1 cellular context compared by ENCODE assay signal in genomic region chr2:20449501-20450200, GRCh38.
TF ChIP-seq lines count a peak whose summit lies in the region.

No MANE protein-coding gene starts in this region.

TF ChIP-seq in HepG2, 621 proteins besides CTCF, POLR2A, EP300 and RAD21 (continues in another document):
- TF ChIP-seq ZNF737 (CRISPR knock-in tag; IDR thresholded peaks at IDR 0.05; ENCODE audit: borderline replicate concordance) (no peak), RXRB (CRISPR knock-in tag; IDR thresholded peaks at IDR 0.05; ENCODE audit: borderline replicate concordance) (peak; percentile 29; the same call in 1 of the 2 replicates), PAF1 (CRISPR knock-in tag; IDR thresholded peaks at IDR 0.05) (peak; percentile 91), MAZ (IDR thresholded peaks at IDR 0.05; ENCODE audit: borderline replicate concordance, low read depth, low read length) (peak; percentile 43; the same call in 1 of the 2 replicates), MAZ (CRISPR knock-in tag; IDR thresholded peaks at IDR 0.05; ENCODE audit: low read depth) (no peak), GABPB1 (CRISPR knock-in tag; IDR thresholded peaks at IDR 0.05) (no peak), ZNF101 (CRISPR knock-in tag; IDR thresholded peaks at IDR 0.05; ENCODE audit: borderline replicate concordance, low read depth) (no peak), GATAD2A (CRISPR knock-in tag; IDR thresholded peaks at IDR 0.05) (0 out of 2 replicates have a peak, but pooled peaks have one; percentile 10), YY1 (IDR thresholded peaks at IDR 0.05; ENCODE audit: insufficient read depth, insufficient replicate concordance, low read depth, low read length) (peak; percentile 12), TEAD3 (CRISPR knock-in tag; optimal IDR thresholded peaks at IDR 0.05; ENCODE audit: borderline replicate concordance) (peak; percentile 71), SAP130 (CRISPR knock-in tag; IDR thresholded peaks at IDR 0.05; ENCODE audit: low read depth) (peak; percentile 65), HNRNPH1 (optimal IDR thresholded peaks at IDR 0.05; ENCODE audit: low read depth, low read length) (no peak), SATB2 (CRISPR knock-in tag; IDR thresholded peaks at IDR 0.05) (peak; percentile 1; the same call in 1 of the 2 replicates), POLR2G (IDR thresholded peaks at IDR 0.05; ENCODE audit: low read depth, low read length) (peak; percentile 73), BCL6 (CRISPR knock-in tag; IDR thresholded peaks at IDR 0.05) (peak; percentile 69), ESRRA (CRISPR knock-in tag; IDR thresholded peaks at IDR 0.05; ENCODE audit: low read depth) (no peak), AGO2 (optimal IDR thresholded peaks at IDR 0.05; ENCODE audit: low read depth, low read length) (peak; percentile 82), ZC3H13 (CRISPR knock-in tag; IDR thresholded peaks at IDR 0.05) (peak; percentile 99), SMAD3 (CRISPR knock-in tag; IDR thresholded peaks at IDR 0.05) (peak; percentile 28; the same call in 1 of the 2 replicates), RBM22 (optimal IDR thresholded peaks at IDR 0.05; ENCODE audit: low read length) (peak; percentile 98), RARA (CRISPR knock-in tag; IDR thresholded peaks at IDR 0.05) (peak; percentile 34; the same call in 1 of the 2 replicates), ZNF33B (CRISPR knock-in tag; IDR thresholded peaks at IDR 0.05) (no peak), CSRNP1 (CRISPR knock-in tag; IDR thresholded peaks at IDR 0.05) (no peak), PRDM4 (CRISPR knock-in tag; IDR thresholded peaks at IDR 0.05; ENCODE audit: borderline replicate concordance) (no peak), HCFC1 (IDR thresholded peaks at IDR 0.05; ENCODE audit: low read depth, low read length) (0 out of 2 replicates have a peak, but pooled peaks have one; percentile 11), ZNF414 (CRISPR knock-in tag; IDR thresholded peaks at IDR 0.05) (no peak), HNF1B (CRISPR knock-in tag; IDR thresholded peaks at IDR 0.05) (peak; percentile 56; the same call in 1 of the 2 replicates), FOXO1 (CRISPR knock-in tag; IDR thresholded peaks at IDR 0.05) (0 out of 2 replicates have a peak, but pooled peaks have one; percentile 26), CHD2 (IDR thresholded peaks at IDR 0.05; ENCODE audit: low read depth, low read length) (peak; percentile 74), SOX13 (IDR thresholded peaks at IDR 0.05) (no peak), SOX13 (CRISPR knock-in tag; conservative IDR thresholded peaks at IDR 0.05 in 1 of 2, IDR thresholded peaks at IDR 0.05 in 1 of 2) (peak in 1 of 2 experiments; percentile 69; a peak in 2 of 4 replicates), KAT2B (IDR thresholded peaks at IDR 0.05; ENCODE audit: borderline replicate concordance, low read depth, low read length) (no peak), GTF2F1 (IDR thresholded peaks at IDR 0.05; ENCODE audit: low read length) (peak; percentile 62; the same call in 1 of the 2 replicates), SETDB1 (CRISPR knock-in tag; IDR thresholded peaks at IDR 0.05; ENCODE audit: borderline replicate concordance) (no peak), ARNT2 (CRISPR knock-in tag; IDR thresholded peaks at IDR 0.05; ENCODE audit: low read depth) (peak; percentile 22; the same call in 1 of the 2 replicates), ZNF180 (CRISPR knock-in tag; IDR thresholded peaks at IDR 0.05; ENCODE audit: borderline replicate concordance, low read depth) (no peak), FOXP1 (IDR thresholded peaks at IDR 0.05) (no peak), FOXP1 (CRISPR knock-in tag; IDR thresholded peaks at IDR 0.05) (0 out of 2 replicates have a peak, but pooled peaks have one; percentile 30), THRA (CRISPR knock-in tag; IDR thresholded peaks at IDR 0.05; ENCODE audit: borderline replicate concordance) (peak; percentile 16; the same call in 1 of the 2 replicates), NR2F1 (CRISPR knock-in tag; IDR thresholded peaks at IDR 0.05) (peak in 1 of 2 experiments; percentile 16; a peak in 1 of 4 replicates), SRSF4 (IDR thresholded peaks at IDR 0.05; ENCODE audit: low read depth, low read length, poor library complexity, severe bottlenecking) (peak; percentile 86), ZNF672 (CRISPR knock-in tag; IDR thresholded peaks at IDR 0.05) (no peak), HDAC6 (IDR thresholded peaks at IDR 0.05; ENCODE audit: low read depth, low read length) (peak; percentile 62), BRF2 (CRISPR knock-in tag; IDR thresholded peaks at IDR 0.05) (0 out of 2 replicates have a peak, but pooled peaks have one; percentile 66), ELF4 (CRISPR knock-in tag; IDR thresholded peaks at IDR 0.05; ENCODE audit: borderline replicate concordance) (0 out of 2 replicates have a peak, but pooled peaks have one; percentile 28), DNMT1 (CRISPR knock-in tag; IDR thresholded peaks at IDR 0.05) (no peak), ZNF768 (CRISPR knock-in tag; IDR thresholded peaks at IDR 0.05) (no peak), SMC3 (IDR thresholded peaks at IDR 0.05; ENCODE audit: low read length) (0 out of 2 replicates have a peak, but pooled peaks have one; percentile 1), MZF1 (CRISPR knock-in tag; IDR thresholded peaks at IDR 0.05; ENCODE audit: borderline replicate concordance) (0 out of 2 replicates have a peak, but pooled peaks have one; percentile 23), MEF2D (CRISPR knock-in tag; IDR thresholded peaks at IDR 0.05) (0 out of 2 replicates have a peak, but pooled peaks have one; percentile 13), TCF7L2 (IDR thresholded peaks at IDR 0.05; ENCODE audit: low read depth, low read length) (0 out of 2 replicates have a peak, but pooled peaks have one; percentile 38), ZNF549 (CRISPR knock-in tag; IDR thresholded peaks at IDR 0.05) (no peak), ZBTB43 (CRISPR knock-in tag; conservative IDR thresholded peaks at IDR 0.05) (no peak), NFIB (CRISPR knock-in tag; IDR thresholded peaks at IDR 0.05; ENCODE audit: borderline replicate concordance) (no peak), MXI1 (IDR thresholded peaks at IDR 0.05; ENCODE audit: borderline replicate concordance, low read depth, low read length) (peak; percentile 38; the same call in 1 of the 3 replicates), NFE2L2 (IDR thresholded peaks at IDR 0.05; ENCODE audit: low read length) (0 out of 2 replicates have a peak, but pooled peaks have one; percentile 6), CEBPB (IDR thresholded peaks at IDR 0.05; ENCODE audit: borderline replicate concordance, low read depth, low read length) (peak; percentile 57; the same call in 1 of the 2 replicates), ZNF251 (CRISPR knock-in tag; IDR thresholded peaks at IDR 0.05) (no peak), NFIC (IDR thresholded peaks at IDR 0.05; ENCODE audit: low read length) (peak; percentile 78), DRAP1 (CRISPR knock-in tag; IDR thresholded peaks at IDR 0.05) (peak; percentile 33; the same call in 1 of the 2 replicates)
- TF ChIP-seq, protein P1, sequence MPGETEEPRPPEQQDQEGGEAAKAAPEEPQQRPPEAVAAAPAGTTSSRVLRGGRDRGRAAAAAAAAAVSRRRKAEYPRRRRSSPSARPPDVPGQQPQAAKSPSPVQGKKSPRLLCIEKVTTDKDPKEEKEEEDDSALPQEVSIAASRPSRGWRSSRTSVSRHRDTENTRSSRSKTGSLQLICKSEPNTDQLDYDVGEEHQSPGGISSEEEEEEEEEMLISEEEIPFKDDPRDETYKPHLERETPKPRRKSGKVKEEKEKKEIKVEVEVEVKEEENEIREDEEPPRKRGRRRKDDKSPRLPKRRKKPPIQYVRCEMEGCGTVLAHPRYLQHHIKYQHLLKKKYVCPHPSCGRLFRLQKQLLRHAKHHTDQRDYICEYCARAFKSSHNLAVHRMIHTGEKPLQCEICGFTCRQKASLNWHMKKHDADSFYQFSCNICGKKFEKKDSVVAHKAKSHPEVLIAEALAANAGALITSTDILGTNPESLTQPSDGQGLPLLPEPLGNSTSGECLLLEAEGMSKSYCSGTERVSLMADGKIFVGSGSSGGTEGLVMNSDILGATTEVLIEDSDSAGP (CRISPR knock-in tag; IDR thresholded peaks at IDR 0.05; ENCODE audit: borderline replicate concordance), result no peak
- TF ChIP-seq, protein P2, sequence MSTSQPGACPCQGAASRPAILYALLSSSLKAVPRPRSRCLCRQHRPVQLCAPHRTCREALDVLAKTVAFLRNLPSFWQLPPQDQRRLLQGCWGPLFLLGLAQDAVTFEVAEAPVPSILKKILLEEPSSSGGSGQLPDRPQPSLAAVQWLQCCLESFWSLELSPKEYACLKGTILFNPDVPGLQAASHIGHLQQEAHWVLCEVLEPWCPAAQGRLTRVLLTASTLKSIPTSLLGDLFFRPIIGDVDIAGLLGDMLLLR (CRISPR knock-in tag; IDR thresholded peaks at IDR 0.05), result no peak
